11 cellular contexts compared by ENCODE assay signal in genomic region chr6:95280690-95281273, GRCh38.
DNase-seq lines count a peak whose midpoint lies in the region; ATAC-seq, FAIRE-seq and TF ChIP-seq lines count a peak whose summit lies in the region.
"Had no signal": no experiment of that assay in that cellular context is flagged by ENCODE, and none has a peak within 500 bp of the region (broad histone marks: within the 10 kb centered on the region; RNA-seq: fewer than 3 reads in every experiment).

No MANE protein-coding gene starts in this region.

- H3K36me3 Mint-ChIP-seq in MCF 10A (ENCODE audit: insufficient read depth, unreplicated experiment), result no peaks in the 10 kb centered on the region

- no peaks in the 10 kb centered on the region for H3K4me1 ChIP-seq in breast epithelium
- H3K4me1 ChIP-seq: tibial nerve had no signal

- H3K27me3 Mint-ChIP-seq in MCF 10A (ENCODE audit: insufficient read depth, unreplicated experiment), result peaks cover 73% of the 10 kb centered on the region

- no peaks in the 10 kb centered on the region for H3K36me3 ChIP-seq in breast epithelium
- H3K36me3 ChIP-seq: tibial nerve had no signal

- no peaks in the 10 kb centered on the region for H3K9me3 Mint-ChIP-seq in MCF 10A (ENCODE audit: unreplicated experiment)

- TF ChIP-seq POLR2A in breast epithelium (IDR thresholded peaks at IDR 0.05) (no peak), erythroblast (IDR thresholded peaks at IDR 0.05; ENCODE audit: low read length) (no peak)

- intact Hi-C loops in MCF 10A (cut with micrococcal nuclease), result loop anchor here (1.0 to 5.0 kb wide), 2 partner anchors 77 to 643 kb away; no protein-coding TSS in a partner anchor
- intact Hi-C loops in breast epithelium (cut with DNase I; ENCODE audit: low total_unique reads), result no loop called here

- no peak overlapping the region for H3K4me3 ChIP-seq in breast epithelium
- H3K4me3 ChIP-seq: tibial nerve had no signal

- POLR2A ChIA-PET in MCF 10A (lab: Yijun Ruan, JAX), result no interaction called here

- DNase-seq in MCF 10A (ENCODE audit: unreplicated experiment), result peak; percentile 26
- DNase-seq in breast epithelium (ENCODE audit: low spot score in 2 of 2), result no peak
- peak; percentile 89 for DNase-seq in NCI-H82 (lab: John Stamatoyannopoulos, UW)
- DNase-seq in erythroblast (lab: John Stamatoyannopoulos, UW), result peak; percentile 11 to 52
- peak; percentile 2 for DNase-seq in urothelium cell line (ENCODE audit: low spot score)
- DNase-seq in stimulated activated CD4-positive, alpha-beta T cell treated with anti-CD3 and anti-CD28 coated beads, Interleukin-2, amount 100 ng/mL, for 48 hours, result no peak
- DNase-seq in central memory CD4-positive, alpha-beta T cell, result no peak
- DNase-seq: activated CD8-positive, alpha-beta memory T cell treated with anti-CD3 and anti-CD28 coated beads, Interleukin-2, amount 50 U/mL, for 48 hours; right cardiac atrium had no signal

- no peak for FAIRE-seq in urothelium cell line (lab: Jason Lieb, UNC)

- CTCF ChIA-PET in MCF 10A (lab: Yijun Ruan, JAX), result interaction anchor here (0.6 to 1.1 kb wide), 3 partner anchors 77 to 1976 kb away, joined by 3 to 5 read pairs (median 3); no protein-coding TSS in a partner anchor

- no peaks in the 10 kb centered on the region for H3K4me1 Mint-ChIP-seq in MCF 10A (ENCODE audit: insufficient read depth, unreplicated experiment)

- no peaks in the 10 kb centered on the region for H3K9me3 ChIP-seq in breast epithelium
- H3K9me3 ChIP-seq: tibial nerve had no signal

- no peak overlapping the region for H3K27ac ChIP-seq in breast epithelium
- H3K27ac ChIP-seq: tibial nerve had no signal

- H3K27me3 ChIP-seq in breast epithelium, result no peaks in the 10 kb centered on the region
- H3K27me3 ChIP-seq: tibial nerve had no signal

- BruUV-seq in MCF 10A (replicated peaks; lab: Mats Ljungman, UMichigan), result no TSS peak

- H3K4me3 Mint-ChIP-seq in MCF 10A (ENCODE audit: unreplicated experiment), result no peak overlapping the region

- TF ChIP-seq CTCF in MCF 10A (IDR thresholded peaks at IDR 0.05; ENCODE audit: unreplicated experiment) (no peak), breast epithelium (IDR thresholded peaks at IDR 0.05) (no peak)

- ATAC-seq in HG03457 (IDR thresholded peaks at IDR 0.05; ENCODE audit: unreplicated experiment), result no peak
- ATAC-seq: right cardiac atrium had no signal

- H3K27ac Mint-ChIP-seq in MCF 10A (ENCODE audit: low read depth, unreplicated experiment), result no peak overlapping the region

Comparison
In these comparisons a context has a peak if more than half of its experiments do, and no peak if none do; other contexts are left out.
1. DNase-seq: peak in MCF 10A (single experiment), NCI-H82 (single experiment), erythroblast (2 of 2) and urothelium cell line (single experiment); none in breast epithelium (0 of 2), stimulated activated CD4-positive, alpha-beta T cell treated with anti-CD3 and anti-CD28 coated beads, Interleukin-2, amount 100 ng/mL, for 48 hours (0 of 2) and central memory CD4-positive, alpha-beta T cell (single experiment).